11 cellular contexts compared by ENCODE assay signal in genomic region chr9:96555567-96556386, GRCh38.
A peak's percentile ranks its signal among the peaks of the same experiment; 100 is the strongest.
DNase-seq lines count a peak whose midpoint lies in the region; ATAC-seq, FAIRE-seq and TF ChIP-seq lines count a peak whose summit lies in the region.
"Had no signal": no experiment of that assay in that cellular context is flagged by ENCODE, and none has a peak within 500 bp of the region (broad histone marks: within the 10 kb centered on the region; RNA-seq: fewer than 3 reads in every experiment).

No MANE protein-coding gene starts in this region.

- H3K27ac Mint-ChIP-seq in HFFc6 (peak overlapping the region; percentile 93), astrocyte (ENCODE audit: unreplicated experiment) (peak overlapping the region; percentile 96)

- CTCF ChIA-PET in PC-3 (lab: Charles Lee): no interaction called here

- H3F3A ChIP-seq in PC-3 (ENCODE audit: low read length, unreplicated experiment): no peaks in the 10 kb centered on the region

- H3K36me3 ChIP-seq in astrocyte (ENCODE audit: insufficient read depth, low read length) (no peaks in the 10 kb centered on the region), PC-3 (ENCODE audit: low read depth, low read length) (no peaks in the 10 kb centered on the region)

- H3K27me3 ChIP-seq in astrocyte (ENCODE audit: insufficient read depth, low read length) (no peaks in the 10 kb centered on the region), right cardiac atrium (ENCODE audit: control insufficient read depth, insufficient read depth) (no peaks in the 10 kb centered on the region), PC-3 (ENCODE audit: low read length) (no peaks in the 10 kb centered on the region)

- H3K4me1 ChIP-seq in astrocyte (ENCODE audit: insufficient read depth, low read length) (peaks cover 27% of the 10 kb centered on the region), right cardiac atrium (ENCODE audit: control insufficient read depth, insufficient read depth, low read length) (no peaks in the 10 kb centered on the region), PC-3 (ENCODE audit: insufficient read depth, low read length) (peaks cover 21% of the 10 kb centered on the region)

- WGBS in right cardiac atrium: 60% methylated on average over 11 of the region's 11 CpGs

- peaks cover 58% of the 10 kb centered on the region for H3K4me1 Mint-ChIP-seq in HFFc6 (ENCODE audit: low read depth)
- H3K4me1 Mint-ChIP-seq in astrocyte (ENCODE audit: low read depth, unreplicated experiment): peaks cover 58% of the 10 kb centered on the region

- H2AFZ ChIP-seq in astrocyte (ENCODE audit: low read depth, low read length) (no peak overlapping the region), PC-3 (ENCODE audit: low read length) (no peak overlapping the region)

- H3K4me2 ChIP-seq in astrocyte (ENCODE audit: low read length): peak overlapping the region; percentile 37
- no peak overlapping the region for H3K4me2 ChIP-seq in PC-3 (ENCODE audit: low read length)

- ATAC-seq in right cardiac atrium: peak; percentile 27 to 57
- no peak for ATAC-seq in HG03521 (IDR thresholded peaks at IDR 0.05; ENCODE audit: unreplicated experiment)
- ATAC-seq in HG03342 (IDR thresholded peaks at IDR 0.05; ENCODE audit: unreplicated experiment): no peak
- ATAC-seq in PC-3: no peak

- H3K79me2 ChIP-seq in astrocyte (ENCODE audit: insufficient read depth, low read length) (no peaks in the 10 kb centered on the region), PC-3 (ENCODE audit: low read length) (no peaks in the 10 kb centered on the region)

- H4K20me1 ChIP-seq in astrocyte (ENCODE audit: insufficient read depth, low read length) (no peaks in the 10 kb centered on the region), PC-3 (ENCODE audit: low read length) (no peaks in the 10 kb centered on the region)

- no peaks in the 10 kb centered on the region for H3K9me2 ChIP-seq in PC-3 (replicated peaks; ENCODE audit: low read length)

- intact Hi-C loops in right cardiac atrium (cut with DNase I) (loop anchor here in 1 of 4 donors (10.0 kb wide), 1 partner anchor 61 kb away; no protein-coding TSS in a partner anchor), PC-3 (cut with micrococcal nuclease) (no loop called here)

- peak; percentile 51 for DNase-seq in HFFc6
- peak; percentile 52 for DNase-seq in astrocyte (ENCODE audit: low read depth)
- DNase-seq in right cardiac atrium: no peak
- peak; percentile 67 for DNase-seq in stromal cell of bone marrow (ENCODE audit: low read depth)
- no peak for DNase-seq in PC-3
- no peak for DNase-seq in COR-L47 (lab: John Stamatoyannopoulos, UW)
- DNase-seq: DMS53 had no signal

- peak overlapping the region; percentile 76 for H3K4me3 Mint-ChIP-seq in HFFc6
- H3K4me3 Mint-ChIP-seq in astrocyte (ENCODE audit: unreplicated experiment): peak overlapping the region; percentile 23

- TF ChIP-seq CTCF in HFFc6 (IDR thresholded peaks at IDR 0.05) (no peak), astrocyte (IDR thresholded peaks at IDR 0.05; ENCODE audit: insufficient read depth, low read depth, low read length) (no peak), PC-3 (conservative IDR thresholded peaks at IDR 0.05; ENCODE audit: low read depth, low read length) (no peak)

- H3K27ac ChIP-seq in astrocyte (ENCODE audit: low read depth, low read length): no peak overlapping the region
- H3K27ac ChIP-seq in right cardiac atrium (ENCODE audit: low read length): peak overlapping the region; percentile 54
- no peak overlapping the region for H3K27ac ChIP-seq in PC-3 (ENCODE audit: low read length)

- H3K9me3 Mint-ChIP-seq in HFFc6: no peaks in the 10 kb centered on the region
- no peaks in the 10 kb centered on the region for H3K9me3 Mint-ChIP-seq in astrocyte (ENCODE audit: unreplicated experiment)

- FAIRE-seq in astrocyte (lab: Jason Lieb, UNC): peak; percentile 9
- FAIRE-seq: endothelial cell of umbilical vein, H1 had no signal

- BruUV-seq in PC-3 (replicated peaks; lab: Mats Ljungman, UMichigan): no TSS peak

- H3K36me3 Mint-ChIP-seq in HFFc6 (ENCODE audit: low read depth) (peaks cover 4% of the 10 kb centered on the region; the same call in 1 of the 2 replicates), astrocyte (ENCODE audit: low read depth, unreplicated experiment) (peaks cover 11% of the 10 kb centered on the region)

- H3K9me3 ChIP-seq in astrocyte (ENCODE audit: insufficient read depth, low read depth, low read length) (no peaks in the 10 kb centered on the region), right cardiac atrium (ENCODE audit: control insufficient read depth, low read length) (no peaks in the 10 kb centered on the region), PC-3 (ENCODE audit: low read length) (no peaks in the 10 kb centered on the region)

- H3K9ac ChIP-seq in astrocyte (ENCODE audit: low read length): no peak overlapping the region
- H3K9ac ChIP-seq in PC-3 (ENCODE audit: low read length): no peak overlapping the region

- H3K27me3 Mint-ChIP-seq in HFFc6 (ENCODE audit: insufficient read depth): peaks cover 1% of the 10 kb centered on the region
- H3K27me3 Mint-ChIP-seq in astrocyte (ENCODE audit: low read depth, unreplicated experiment): no peaks in the 10 kb centered on the region

- H3K4me3 ChIP-seq in astrocyte (ENCODE audit: insufficient read depth, low read depth, low read length): no peak overlapping the region
- H3K4me3 ChIP-seq in right cardiac atrium (ENCODE audit: low read length): no peak overlapping the region
- H3K4me3 ChIP-seq in PC-3 (ENCODE audit: low read length): no peak overlapping the region

- POLR2A ChIA-PET in PC-3 (lab: Charles Lee; ENCODE audit: unreplicated experiment): no interaction called here

Comparison
In these comparisons a context has a peak if more than half of its experiments do, and no peak if none do; other contexts are left out.
1. DNase-seq: peak in HFFc6 (single experiment), astrocyte (single experiment) and stromal cell of bone marrow (single experiment); none in right cardiac atrium (0 of 3), PC-3 (single experiment) and COR-L47 (single experiment).
2. ATAC-seq: peak in right cardiac atrium (2 of 2); none in HG03521 (single experiment), HG03342 (single experiment) and PC-3 (single experiment).